Comparison of ENCODE assay signal across 8 cellular contexts in genomic region chr1:205318231-205318991, GRCh38. TPM values are rescaled to one million over a fixed set of nuclear protein-coding genes. Genes with fewer than 3 reads are reported as not detected.
A peak's percentile ranks its signal among the peaks of the same experiment; 100 is the strongest.
DNase-seq lines count a peak whose midpoint lies in the region; ATAC-seq, FAIRE-seq and TF ChIP-seq lines count a peak whose summit lies in the region.

No MANE protein-coding gene starts in this region.

- in situ Hi-C loops in G401 (cut with HindIII; ENCODE audit: low sequenced_read_pairs), result no loop called here

- peaks cover 38% of the 10 kb centered on the region for H4K20me1 ChIP-seq in osteoblast (ENCODE audit: insufficient read depth, low read length)

- H3K4me2 ChIP-seq in osteoblast (ENCODE audit: insufficient read depth, low read length), result peak overlapping the region; percentile 80

- peaks cover 61 to 64% of the 10 kb centered on the region in 2 donors for H3K4me1 ChIP-seq in duodenal mucosa (ENCODE audit: control insufficient read depth in 1 of 2, insufficient read depth in 2 of 2, low read length in 2 of 2)
- peaks cover 55% of the 10 kb centered on the region for H3K4me1 ChIP-seq in osteoblast (ENCODE audit: insufficient read depth, low read length)

- H3K36me3 ChIP-seq in duodenal mucosa (ENCODE audit: control insufficient read depth in 1 of 2, insufficient read depth in 2 of 2, low read length in 2 of 2) (no peaks in the 10 kb centered on the region), osteoblast (ENCODE audit: insufficient read depth, low read length) (no peaks in the 10 kb centered on the region)

- H2AFZ ChIP-seq in osteoblast (ENCODE audit: low read length), result no peak overlapping the region

- no peak for TF ChIP-seq CTCF in osteoblast (IDR thresholded peaks at IDR 0.05; ENCODE audit: extremely low read depth, low read depth, low read length)

- H3K9me3 ChIP-seq in duodenal mucosa (ENCODE audit: control insufficient read depth in 1 of 2, low read length in 2 of 2), result no peaks in the 10 kb centered on the region
- no peaks in the 10 kb centered on the region for H3K9me3 ChIP-seq in osteoblast (ENCODE audit: low read depth, low read length)

- H3K79me2 ChIP-seq in osteoblast (ENCODE audit: insufficient read depth, low read length), result peaks cover 80% of the 10 kb centered on the region

- H3K27ac ChIP-seq in duodenal mucosa (ENCODE audit: low read depth, low read length), result peak overlapping the region; percentile 71
- H3K27ac ChIP-seq in osteoblast (ENCODE audit: low read depth, low read length), result peak overlapping the region; percentile 1

- peak overlapping the region in 1 of 2 donors; percentile 48 for H3K9ac ChIP-seq in duodenal mucosa (ENCODE audit: low read depth in 1 of 2, low read length in 2 of 2)

- peak overlapping the region; percentile 62 to 91 for H3K4me3 ChIP-seq in duodenal mucosa (ENCODE audit: low read depth in 1 of 2, low read length in 2 of 2)
- peak overlapping the region; percentile 92 for H3K4me3 ChIP-seq in osteoblast (ENCODE audit: insufficient read depth, low read length)

- ATAC-seq in HG03460 (IDR thresholded peaks at IDR 0.05; ENCODE audit: unreplicated experiment), result no peak

- DNase-seq in G401 (ENCODE audit: low spot score) (peak; percentile 61), NCI-H510A (lab: John Stamatoyannopoulos, UW) (peak; percentile 92), osteoblast (ENCODE audit: insufficient read length, low spot score, missing footprints) (no peak), NAMALWA (ENCODE audit: low spot score) (no peak), urothelium cell line (ENCODE audit: low spot score) (no peak), hepatic stellate cell (ENCODE audit: low spot score) (no peak)

- no peak for FAIRE-seq in urothelium cell line (lab: Jason Lieb, UNC)

- H3K27me3 ChIP-seq in duodenal mucosa (ENCODE audit: control insufficient read depth in 1 of 2, insufficient read depth in 2 of 2, low read length in 2 of 2) (no peaks in the 10 kb centered on the region), osteoblast (ENCODE audit: insufficient read depth, low read length) (no peaks in the 10 kb centered on the region)

RNA-seq across cellular contexts. Expression of gene NUAK2, which starts 3.1 kb away (rescaled TPM):
- 6.3 and 8.3 TPM in 2 replicates for total RNA-seq in G401 (2014; rRNA removed; shearing (Covaris generic))
- 2.7 and 3.6 TPM in 2 replicates for total RNA-seq in osteoblast

RNA-seq across cellular contexts. Expression of gene KLHDC8A, which starts 38.3 kb away (rescaled TPM):
- total RNA-seq in G401 (2014; rRNA removed; shearing (Covaris generic)), result 1.3 and 2.8 TPM in 2 replicates
- total RNA-seq in osteoblast, result not detected in 2 replicates

Comparison
In these comparisons a context has a peak if more than half of its experiments do, and no peak if none do; other contexts are left out.
1. DNase-seq: peak in G401 (single experiment) and NCI-H510A (single experiment); none in osteoblast (single experiment), NAMALWA (single experiment), urothelium cell line (single experiment) and hepatic stellate cell (single experiment).